Comparison of ENCODE assay signal across 8 cellular contexts in the genomic region with DNA sequence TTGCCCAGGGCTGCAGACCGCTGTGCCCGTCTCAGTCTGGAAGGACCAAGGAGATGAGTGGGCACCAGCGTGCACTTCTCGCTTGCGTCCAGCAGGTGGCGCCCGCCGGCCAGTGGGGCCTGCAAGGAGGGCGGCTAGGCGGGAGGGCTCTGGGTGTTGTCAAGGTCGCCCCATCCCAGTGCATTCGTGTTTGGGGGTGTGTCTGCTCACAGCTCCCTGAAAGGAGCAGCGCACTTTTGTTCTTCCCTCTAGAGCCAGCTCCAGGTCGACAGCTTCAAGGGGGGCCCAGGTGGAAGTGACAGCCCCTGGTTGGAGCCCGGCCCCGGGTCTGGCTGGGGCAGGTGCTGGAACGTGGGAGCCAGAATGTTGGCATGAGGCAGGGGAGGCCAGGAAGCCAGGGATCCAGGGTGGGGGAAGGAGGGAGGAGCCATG. TPM values are rescaled to one million over a fixed set of nuclear protein-coding genes. Genes with fewer than 3 reads are reported as not detected.
DNase-seq lines count a peak whose midpoint lies in the region; ATAC-seq lines count a peak whose summit lies in the region.

No MANE protein-coding gene starts in this region.

- H3K9me3 Mint-ChIP-seq in activated CD4-positive, alpha-beta memory T cell treated with anti-CD3 and anti-CD28 coated beads for 36 hours: no peaks in the 10 kb centered on the region

- H3K23ac ChIP-seq in mesenchymal stem cell (ENCODE audit: low read length in 2 of 2): no peak overlapping the region

- peaks cover 11% of the 10 kb centered on the region for H3K27me3 Mint-ChIP-seq in activated CD4-positive, alpha-beta memory T cell treated with anti-CD3 and anti-CD28 coated beads for 36 hours

- no peak overlapping the region for H3K14ac ChIP-seq in mesenchymal stem cell (ENCODE audit: low read length in 2 of 2)

- H2AFZ ChIP-seq in mesenchymal stem cell (ENCODE audit: low read depth, low read length): no peak overlapping the region

- H3K27me3 ChIP-seq in HAP-1 (ENCODE audit: low read depth): peaks cover 15% of the 10 kb centered on the region
- peaks cover 46 to 56% of the 10 kb centered on the region in 2 experiments for H3K27me3 ChIP-seq in mesenchymal stem cell (ENCODE audit: control insufficient read depth in 1 of 2, insufficient read depth in 1 of 2, low read length in 2 of 2)

- no peak overlapping the region for H3K4me2 ChIP-seq in mesenchymal stem cell (ENCODE audit: low read length, poor library complexity, severe bottlenecking)

- H3K18ac ChIP-seq in mesenchymal stem cell (ENCODE audit: low read depth in 1 of 2, low read length in 2 of 2): no peak overlapping the region

- no peak overlapping the region for H2AK5ac ChIP-seq in mesenchymal stem cell (ENCODE audit: low read length, severe bottlenecking)

- H3K27ac Mint-ChIP-seq in activated CD4-positive, alpha-beta memory T cell treated with anti-CD3 and anti-CD28 coated beads for 36 hours: no peak overlapping the region

- in situ Hi-C loops in HAP-1 (cut with MboI; ENCODE audit: low sequenced_read_pairs): loop anchor here (10.0 to 25.0 kb wide), 2 partner anchors 114 to 1249 kb away; no protein-coding TSS in a partner anchor

- H3K36me3 Mint-ChIP-seq in activated CD4-positive, alpha-beta memory T cell treated with anti-CD3 and anti-CD28 coated beads for 36 hours: no peaks in the 10 kb centered on the region

- no peak overlapping the region for H2BK15ac ChIP-seq in mesenchymal stem cell (ENCODE audit: low read depth, poor library complexity, severe bottlenecking)

- H2BK12ac ChIP-seq in mesenchymal stem cell (ENCODE audit: low read length in 2 of 2): no peak overlapping the region

- H2BK5ac ChIP-seq in mesenchymal stem cell (ENCODE audit: low read depth, low read length, poor library complexity, severe bottlenecking): no peak overlapping the region

- no peak overlapping the region for H4K91ac ChIP-seq in mesenchymal stem cell (ENCODE audit: low read length)

- H3K9me3 ChIP-seq in HAP-1 (no peaks in the 10 kb centered on the region), mesenchymal stem cell (ENCODE audit: control insufficient read depth, low read length) (peaks cover 3% of the 10 kb centered on the region)

- H3K4me1 Mint-ChIP-seq in activated CD4-positive, alpha-beta memory T cell treated with anti-CD3 and anti-CD28 coated beads for 36 hours (ENCODE audit: low read depth): peaks cover 6% of the 10 kb centered on the region

- H3K4ac ChIP-seq in mesenchymal stem cell (ENCODE audit: low read depth in 1 of 2, low read length in 2 of 2): no peak overlapping the region

- H3K27ac ChIP-seq in mesenchymal stem cell (ENCODE audit: low read length, poor library complexity, severe bottlenecking): no peak overlapping the region

- no peak overlapping the region for H2BK120ac ChIP-seq in mesenchymal stem cell (ENCODE audit: low read depth, low read length)

- CTCF ChIA-PET in activated CD4-positive, alpha-beta memory T cell treated with anti-CD3 and anti-CD28 coated beads for 36 hours (lab: Charles Lee): interaction anchor here (1.1 to 8.1 kb wide), 5 partner anchors 27 to 157 kb away, joined by 3 to 41 read pairs (median 4); no protein-coding TSS in a partner anchor

- no peak for ATAC-seq in HG02870 (IDR thresholded peaks at IDR 0.05; ENCODE audit: unreplicated experiment)

- H3K9ac ChIP-seq in mesenchymal stem cell (ENCODE audit: low read length): no peak overlapping the region

- H3K4me1 ChIP-seq in HAP-1: no peaks in the 10 kb centered on the region
- peaks cover 8% of the 10 kb centered on the region for H3K4me1 ChIP-seq in mesenchymal stem cell (ENCODE audit: control insufficient read depth, insufficient read depth, low read depth, low read length)

- H3K4me3 ChIP-seq in HAP-1 (no peak overlapping the region), mesenchymal stem cell (ENCODE audit: insufficient read depth in 1 of 2, low read depth in 1 of 2, low read length in 2 of 2) (no peak overlapping the region)

- 17% methylated on average over 16 of the region's 17 CpGs for WGBS in mesenchymal stem cell

- DNase-seq in AG20443 (ENCODE audit: low spot score): peak; percentile 90
- peak; percentile 46 to 88 for DNase-seq in HAP-1 (ENCODE audit: low spot score in 2 of 2)
- DNase-seq in NCI-H748 (lab: John Stamatoyannopoulos, UW; ENCODE audit: unreplicated experiment): peak; percentile 76
- peak; percentile 79 for DNase-seq in activated CD4-positive, alpha-beta memory T cell treated with anti-CD3 and anti-CD28 coated beads for 36 hours
- peak; percentile 93 for DNase-seq in ecto neural progenitor cell (ENCODE audit: low spot score)
- peak; percentile 59 for DNase-seq in mesenchymal stem cell
- peak; percentile 57 to 59 for DNase-seq in stimulated activated CD8-positive, alpha-beta memory T cell treated with anti-CD3 and anti-CD28 coated beads, Interleukin-15, amount 100 ng/mL, for 48 hours (ENCODE audit: low read depth in 2 of 2)

- no peaks in the 10 kb centered on the region for H3K36me3 ChIP-seq in HAP-1 (replicated peaks)
- H3K36me3 ChIP-seq in mesenchymal stem cell (ENCODE audit: control insufficient read depth in 1 of 2, insufficient read depth in 2 of 2, low read depth in 1 of 2, low read length in 2 of 2): no peaks in the 10 kb centered on the region

- no peaks in the 10 kb centered on the region for H3K79me1 ChIP-seq in mesenchymal stem cell (replicated peaks; ENCODE audit: low read length, poor library complexity, severe bottlenecking)

- intact Hi-C loops in activated CD4-positive, alpha-beta memory T cell treated with anti-CD3 and anti-CD28 coated beads for 36 hours (cut with micrococcal nuclease): no loop called here

- no peak overlapping the region for H3K4me3 Mint-ChIP-seq in activated CD4-positive, alpha-beta memory T cell treated with anti-CD3 and anti-CD28 coated beads for 36 hours

- POLR2A ChIA-PET in activated CD4-positive, alpha-beta memory T cell treated with anti-CD3 and anti-CD28 coated beads for 36 hours (lab: Charles Lee): no interaction called here

- H4K8ac ChIP-seq in mesenchymal stem cell (ENCODE audit: low read length): no peak overlapping the region

RNA-seq across cellular contexts. Expression of gene MPPED1, which starts 23.4 kb away (rescaled TPM):
- total RNA-seq in activated CD4-positive, alpha-beta memory T cell treated with anti-CD3 and anti-CD28 coated beads for 36 hours: not detected
- not detected for polyA plus RNA-seq in mesenchymal stem cell (2013, experiment 1 of 2)
- polyA plus RNA-seq in mesenchymal stem cell (2013, experiment 2 of 2): not detected

RNA-seq across cellular contexts. Expression of gene SCUBE1, which starts 45.3 kb away (rescaled TPM):
- total RNA-seq in activated CD4-positive, alpha-beta memory T cell treated with anti-CD3 and anti-CD28 coated beads for 36 hours: not detected
- polyA plus RNA-seq in mesenchymal stem cell (2013, experiment 1 of 2): 13.4 TPM
- polyA plus RNA-seq in mesenchymal stem cell (2013, experiment 2 of 2): 14.1 TPM
